ENCODE assay signal across 8 cellular contexts in genomic region chrX:125205918-125206665, GRCh38.
DNase-seq lines count a peak whose midpoint lies in the region; ATAC-seq and TF ChIP-seq lines count a peak whose summit lies in the region.

No MANE protein-coding gene starts in this region.

- WGBS in heart left ventricle, 4 donors: 4 to 33% (median 18%) methylated on average over 22 to 25 of the region's 25 CpGs
- WGBS in upper lobe of left lung, 2 donors: 18 to 30% methylated on average over 11 to 25 of the region's 25 CpGs

- DNase-seq in heart left ventricle (peak in 1 of 5 donors; percentile 18), cardiac septum (ENCODE audit: low spot score) (no peak), adipocyte (ENCODE audit: low read depth) (no peak), left lobe of liver (ENCODE audit: low spot score) (peak; percentile 47), upper lobe of left lung (peak in 1 of 2 donors; percentile 8)
- DNase-seq in stimulated activated CD4-positive, alpha-beta T cell treated with anti-CD3 and anti-CD28 coated beads, Interleukin-12 subunit alpha, Interleukin-12 subunit beta, amount 100 ng/mL, for 4 hours: no peak

- no peaks in the 10 kb centered on the region for H3K9me3 ChIP-seq in heart left ventricle
- H3K9me3 ChIP-seq in adipocyte (ENCODE audit: control insufficient read depth, low read length): no peaks in the 10 kb centered on the region
- H3K9me3 ChIP-seq in upper lobe of left lung: no peaks in the 10 kb centered on the region

- no peaks in the 10 kb centered on the region for H3K36me3 ChIP-seq in heart left ventricle
- H3K36me3 ChIP-seq in adipocyte (ENCODE audit: control insufficient read depth, insufficient read depth, low read length, severe bottlenecking): no peaks in the 10 kb centered on the region
- H3K36me3 ChIP-seq in upper lobe of left lung: no peaks in the 10 kb centered on the region

- H3K27ac ChIP-seq in heart left ventricle (peak overlapping the region in 9 of 12 donors; percentile 5 to 64 (median 52)), upper lobe of left lung (peak overlapping the region in 2 of 4 donors; percentile 10 to 34)

- TF ChIP-seq CTCF in heart left ventricle (IDR thresholded peaks at IDR 0.05): no peak
- TF ChIP-seq CTCF in upper lobe of left lung (IDR thresholded peaks at IDR 0.05): no peak

- H3K27me3 ChIP-seq in heart left ventricle (peaks cover 0 to 49% (median 6%) of the 10 kb centered on the region in 9 donors), adipocyte (replicated peaks; ENCODE audit: control insufficient read depth, insufficient read depth, low read length) (peaks cover 17% of the 10 kb centered on the region), upper lobe of left lung (no peaks in the 10 kb centered on the region)

- TF ChIP-seq EP300 in upper lobe of left lung (IDR thresholded peaks at IDR 0.05): no peak

- H3K4me1 ChIP-seq in heart left ventricle: peaks cover 0 to 16% (median 0%) of the 10 kb centered on the region in 12 donors
- peaks cover 2% of the 10 kb centered on the region for H3K4me1 ChIP-seq in adipocyte (ENCODE audit: control insufficient read depth, insufficient read depth, low read length)
- peaks cover 0 to 28% (median 8%) of the 10 kb centered on the region in 4 donors for H3K4me1 ChIP-seq in upper lobe of left lung

- intact Hi-C loops in heart left ventricle (cut with DNase I): no loop called here
- intact Hi-C loops in cardiac septum (cut with DNase I): no loop called here

- H3K9ac ChIP-seq in adipocyte (ENCODE audit: low read length): peak overlapping the region; percentile 61

- TF ChIP-seq POLR2A in heart left ventricle (IDR thresholded peaks at IDR 0.05): no peak
- TF ChIP-seq POLR2A in upper lobe of left lung (IDR thresholded peaks at IDR 0.05): no peak

- peak in 1 of 4 donors; percentile 38 for ATAC-seq in heart left ventricle
- ATAC-seq in left lobe of liver: peak; percentile 59
- peak in 1 of 2 donors; percentile 42 for ATAC-seq in upper lobe of left lung (ENCODE audit: low FRiP score in 2 of 2)
- no peak for ATAC-seq in GM21717 (IDR thresholded peaks at IDR 0.05; ENCODE audit: unreplicated experiment)
- ATAC-seq in HG03196 (IDR thresholded peaks at IDR 0.05; ENCODE audit: unreplicated experiment): no peak

- peak overlapping the region; percentile 4 to 56 (median 46) for H3K4me3 ChIP-seq in heart left ventricle
- H3K4me3 ChIP-seq in adipocyte (ENCODE audit: low read length): peak overlapping the region; percentile 79
- peak overlapping the region in 3 of 4 donors; percentile 22 to 49 (median 42) for H3K4me3 ChIP-seq in upper lobe of left lung
